Comparison of ENCODE assay signal across 2 cellular contexts in the genomic region with DNA sequence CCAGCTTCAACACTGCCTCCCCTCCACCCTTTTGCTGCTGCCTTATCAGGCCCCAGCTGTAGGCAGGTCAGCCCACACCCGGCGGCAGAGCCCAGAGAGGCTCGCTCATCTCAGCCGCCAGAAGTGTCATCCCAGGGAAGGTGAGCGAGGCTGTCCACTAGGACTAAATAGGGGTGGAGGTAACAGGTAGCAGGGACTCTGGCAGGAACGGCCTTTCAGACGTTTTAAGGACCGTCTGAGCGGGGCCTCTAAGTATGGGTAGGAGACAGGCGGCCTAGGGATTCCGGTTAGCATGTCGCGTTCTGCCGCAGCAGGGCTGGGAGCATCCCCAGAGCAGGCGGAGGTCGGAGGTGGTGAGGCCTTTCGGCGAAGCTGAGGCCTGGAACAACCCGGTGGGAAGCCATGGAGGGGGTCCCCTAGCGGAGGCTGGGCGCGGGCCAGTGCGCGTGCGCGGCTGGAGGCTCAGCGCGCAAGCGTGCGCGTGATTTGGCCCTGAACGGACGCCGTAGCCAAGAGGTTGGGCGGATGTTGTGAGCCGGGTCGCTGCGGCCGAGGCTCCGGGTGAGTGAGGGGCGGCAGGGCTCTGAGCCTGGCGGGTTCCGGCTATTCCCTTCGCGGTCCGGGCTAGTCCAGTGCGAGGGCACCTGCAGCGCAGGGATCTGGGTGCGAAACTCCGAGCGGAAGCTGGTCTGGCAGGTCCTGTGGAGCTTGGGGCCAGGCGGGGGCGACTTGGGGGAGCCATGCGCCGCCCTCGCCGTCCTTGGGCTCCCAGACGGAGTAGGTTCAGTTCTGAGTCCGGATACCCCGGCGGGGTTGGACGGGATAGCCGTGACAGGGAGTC.
TF ChIP-seq lines count a peak whose summit lies in the region.

Gene MST1 (minus strand): TSS at position 429 of the 841 bp plus-strand sequence. CDS start 783 bp downstream, outside the sequence.
Gene RNF123 (plus strand): TSS at position 512 of the 841 bp plus-strand sequence. CDS start 1,609 bp downstream, outside the sequence.

TF ChIP-seq in WTC11, 78 proteins besides CTCF, POLR2A, EP300 and RAD21 (continued from another document and continues in another):
- TF ChIP-seq ZNF532 (CRISPR knock-in tag; IDR thresholded peaks at IDR 0.05; ENCODE audit: borderline replicate concordance) (no peak), TEAD4 (CRISPR knock-in tag; IDR thresholded peaks at IDR 0.05) (no peak; the same call in 1 of the 2 replicates), E2F5 (CRISPR knock-in tag; IDR thresholded peaks at IDR 0.05) (peak; percentile 71; the same call in 1 of the 2 replicates), ZNF281 (CRISPR knock-in tag; IDR thresholded peaks at IDR 0.05) (no peak), KAT7 (CRISPR knock-in tag; IDR thresholded peaks at IDR 0.05; ENCODE audit: borderline replicate concordance) (no peak), OVOL2 (CRISPR knock-in tag; IDR thresholded peaks at IDR 0.05; ENCODE audit: borderline replicate concordance) (no peak), GRHL2 (CRISPR knock-in tag; IDR thresholded peaks at IDR 0.05; ENCODE audit: insufficient replicate concordance, severe bottlenecking) (no peak), USF2 (CRISPR knock-in tag; IDR thresholded peaks at IDR 0.05) (no peak; the same call in 1 of the 2 replicates), CREB1 (CRISPR knock-in tag; IDR thresholded peaks at IDR 0.05) (no peak), NFE2L1 (CRISPR knock-in tag; IDR thresholded peaks at IDR 0.05) (peak; percentile 75; the same call in 1 of the 2 replicates), ESRRA (CRISPR knock-in tag; IDR thresholded peaks at IDR 0.05; ENCODE audit: borderline replicate concordance) (peak; percentile 28; the same call in 1 of the 2 replicates), RELA (CRISPR knock-in tag; IDR thresholded peaks at IDR 0.05; ENCODE audit: borderline replicate concordance) (no peak)
- TF ChIP-seq, protein P1, sequence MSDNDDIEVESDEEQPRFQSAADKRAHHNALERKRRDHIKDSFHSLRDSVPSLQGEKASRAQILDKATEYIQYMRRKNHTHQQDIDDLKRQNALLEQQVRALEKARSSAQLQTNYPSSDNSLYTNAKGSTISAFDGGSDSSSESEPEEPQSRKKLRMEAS (CRISPR knock-in tag; IDR thresholded peaks at IDR 0.05), result peak; percentile 74; the same call in 1 of the 2 replicates

TF ChIP-seq in HepG2, 621 proteins besides CTCF, POLR2A, EP300 and RAD21 (continued from another document and continues in another):
- TF ChIP-seq ARID4A (CRISPR knock-in tag; IDR thresholded peaks at IDR 0.05; ENCODE audit: borderline replicate concordance) (peak; percentile 88), ZSCAN22 (CRISPR knock-in tag; IDR thresholded peaks at IDR 0.05) (no peak), ZNF652 (CRISPR knock-in tag; IDR thresholded peaks at IDR 0.05; ENCODE audit: borderline replicate concordance, low read depth) (no peak), KLF11 (CRISPR knock-in tag; IDR thresholded peaks at IDR 0.05) (peak; percentile 77; the same call in 1 of the 2 replicates), RCOR2 (CRISPR knock-in tag; IDR thresholded peaks at IDR 0.05) (no peak), TCF7L2 (IDR thresholded peaks at IDR 0.05; ENCODE audit: low read depth, low read length) (no peak), NRL (CRISPR knock-in tag; IDR thresholded peaks at IDR 0.05; ENCODE audit: borderline replicate concordance) (no peak; the same call in 1 of the 2 replicates), SALL1 (CRISPR knock-in tag; IDR thresholded peaks at IDR 0.05) (peak; percentile 88), ATF7-NPFF (CRISPR knock-in tag; IDR thresholded peaks at IDR 0.05; ENCODE audit: low read depth) (peak; percentile 76; the same call in 1 of the 2 replicates), ZBTB7A (CRISPR knock-in tag; IDR thresholded peaks at IDR 0.05) (peak; percentile 56; the same call in 1 of the 2 replicates), ZNF792 (CRISPR knock-in tag; IDR thresholded peaks at IDR 0.05) (no peak), TRIM22 (IDR thresholded peaks at IDR 0.05) (no peak), BRD4 (CRISPR knock-in tag; IDR thresholded peaks at IDR 0.05) (peak; percentile 74; the same call in 1 of the 2 replicates), ZNF674 (CRISPR knock-in tag; IDR thresholded peaks at IDR 0.05; ENCODE audit: low read depth) (no peak), SIN3A (IDR thresholded peaks at IDR 0.05; ENCODE audit: borderline replicate concordance, low read depth, low read length) (0 out of 2 replicates have a peak, but pooled peaks have one; percentile 55), ZNF569 (CRISPR knock-in tag; IDR thresholded peaks at IDR 0.05; ENCODE audit: borderline replicate concordance) (no peak), SALL2 (CRISPR knock-in tag; IDR thresholded peaks at IDR 0.05) (no peak; the same call in 1 of the 2 replicates), ZNF382 (CRISPR knock-in tag; IDR thresholded peaks at IDR 0.05; ENCODE audit: borderline replicate concordance) (no peak), ZSCAN20 (CRISPR knock-in tag; IDR thresholded peaks at IDR 0.05; ENCODE audit: borderline replicate concordance) (no peak)
- TF ChIP-seq, protein P2, sequence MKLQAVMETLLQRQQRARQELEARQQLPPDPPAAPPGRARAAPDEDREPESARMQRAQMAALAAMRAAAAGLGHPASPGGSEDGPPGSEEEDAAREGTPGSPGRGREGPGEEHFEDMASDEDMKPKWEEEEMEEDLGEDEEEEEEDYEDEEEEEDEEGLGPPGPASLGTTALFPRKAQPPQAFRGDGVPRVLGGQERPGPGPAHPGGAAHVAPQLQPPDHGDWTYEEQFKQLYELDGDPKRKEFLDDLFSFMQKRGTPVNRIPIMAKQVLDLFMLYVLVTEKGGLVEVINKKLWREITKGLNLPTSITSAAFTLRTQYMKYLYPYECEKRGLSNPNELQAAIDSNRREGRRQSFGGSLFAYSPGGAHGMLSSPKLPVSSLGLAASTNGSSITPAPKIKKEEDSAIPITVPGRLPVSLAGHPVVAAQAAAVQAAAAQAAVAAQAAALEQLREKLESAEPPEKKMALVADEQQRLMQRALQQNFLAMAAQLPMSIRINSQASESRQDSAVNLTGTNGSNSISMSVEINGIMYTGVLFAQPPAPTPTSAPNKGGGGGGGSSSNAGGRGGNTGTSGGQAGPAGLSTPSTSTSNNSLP (IDR thresholded peaks at IDR 0.05; ENCODE audit: low read depth, low read length), result no peak
- TF ChIP-seq, protein P3, sequence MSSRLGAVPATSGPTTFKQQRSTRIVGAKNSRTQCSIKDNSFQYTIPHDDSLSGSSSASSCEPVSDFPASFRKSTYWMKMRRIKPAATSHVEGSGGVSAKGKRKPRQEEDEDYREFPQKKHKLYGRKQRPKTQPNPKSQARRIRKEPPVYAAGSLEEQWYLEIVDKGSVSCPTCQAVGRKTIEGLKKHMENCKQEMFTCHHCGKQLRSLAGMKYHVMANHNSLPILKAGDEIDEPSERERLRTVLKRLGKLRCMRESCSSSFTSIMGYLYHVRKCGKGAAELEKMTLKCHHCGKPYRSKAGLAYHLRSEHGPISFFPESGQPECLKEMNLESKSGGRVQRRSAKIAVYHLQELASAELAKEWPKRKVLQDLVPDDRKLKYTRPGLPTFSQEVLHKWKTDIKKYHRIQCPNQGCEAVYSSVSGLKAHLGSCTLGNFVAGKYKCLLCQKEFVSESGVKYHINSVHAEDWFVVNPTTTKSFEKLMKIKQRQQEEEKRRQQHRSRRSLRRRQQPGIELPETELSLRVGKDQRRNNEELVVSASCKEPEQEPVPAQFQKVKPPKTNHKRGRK (CRISPR knock-in tag; IDR thresholded peaks at IDR 0.05), result no peak
- TF ChIP-seq, protein P4, sequence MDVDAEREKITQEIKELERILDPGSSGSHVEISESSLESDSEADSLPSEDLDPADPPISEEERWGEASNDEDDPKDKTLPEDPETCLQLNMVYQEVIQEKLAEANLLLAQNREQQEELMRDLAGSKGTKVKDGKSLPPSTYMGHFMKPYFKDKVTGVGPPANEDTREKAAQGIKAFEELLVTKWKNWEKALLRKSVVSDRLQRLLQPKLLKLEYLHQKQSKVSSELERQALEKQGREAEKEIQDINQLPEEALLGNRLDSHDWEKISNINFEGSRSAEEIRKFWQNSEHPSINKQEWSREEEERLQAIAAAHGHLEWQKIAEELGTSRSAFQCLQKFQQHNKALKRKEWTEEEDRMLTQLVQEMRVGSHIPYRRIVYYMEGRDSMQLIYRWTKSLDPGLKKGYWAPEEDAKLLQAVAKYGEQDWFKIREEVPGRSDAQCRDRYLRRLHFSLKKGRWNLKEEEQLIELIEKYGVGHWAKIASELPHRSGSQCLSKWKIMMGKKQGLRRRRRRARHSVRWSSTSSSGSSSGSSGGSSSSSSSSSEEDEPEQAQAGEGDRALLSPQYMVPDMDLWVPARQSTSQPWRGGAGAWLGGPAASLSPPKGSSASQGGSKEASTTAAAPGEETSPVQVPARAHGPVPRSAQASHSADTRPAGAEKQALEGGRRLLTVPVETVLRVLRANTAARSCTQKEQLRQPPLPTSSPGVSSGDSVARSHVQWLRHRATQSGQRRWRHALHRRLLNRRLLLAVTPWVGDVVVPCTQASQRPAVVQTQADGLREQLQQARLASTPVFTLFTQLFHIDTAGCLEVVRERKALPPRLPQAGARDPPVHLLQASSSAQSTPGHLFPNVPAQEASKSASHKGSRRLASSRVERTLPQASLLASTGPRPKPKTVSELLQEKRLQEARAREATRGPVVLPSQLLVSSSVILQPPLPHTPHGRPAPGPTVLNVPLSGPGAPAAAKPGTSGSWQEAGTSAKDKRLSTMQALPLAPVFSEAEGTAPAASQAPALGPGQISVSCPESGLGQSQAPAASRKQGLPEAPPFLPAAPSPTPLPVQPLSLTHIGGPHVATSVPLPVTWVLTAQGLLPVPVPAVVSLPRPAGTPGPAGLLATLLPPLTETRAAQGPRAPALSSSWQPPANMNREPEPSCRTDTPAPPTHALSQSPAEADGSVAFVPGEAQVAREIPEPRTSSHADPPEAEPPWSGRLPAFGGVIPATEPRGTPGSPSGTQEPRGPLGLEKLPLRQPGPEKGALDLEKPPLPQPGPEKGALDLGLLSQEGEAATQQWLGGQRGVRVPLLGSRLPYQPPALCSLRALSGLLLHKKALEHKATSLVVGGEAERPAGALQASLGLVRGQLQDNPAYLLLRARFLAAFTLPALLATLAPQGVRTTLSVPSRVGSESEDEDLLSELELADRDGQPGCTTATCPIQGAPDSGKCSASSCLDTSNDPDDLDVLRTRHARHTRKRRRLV (CRISPR knock-in tag; IDR thresholded peaks at IDR 0.05), result no peak
- TF ChIP-seq, protein P5, sequence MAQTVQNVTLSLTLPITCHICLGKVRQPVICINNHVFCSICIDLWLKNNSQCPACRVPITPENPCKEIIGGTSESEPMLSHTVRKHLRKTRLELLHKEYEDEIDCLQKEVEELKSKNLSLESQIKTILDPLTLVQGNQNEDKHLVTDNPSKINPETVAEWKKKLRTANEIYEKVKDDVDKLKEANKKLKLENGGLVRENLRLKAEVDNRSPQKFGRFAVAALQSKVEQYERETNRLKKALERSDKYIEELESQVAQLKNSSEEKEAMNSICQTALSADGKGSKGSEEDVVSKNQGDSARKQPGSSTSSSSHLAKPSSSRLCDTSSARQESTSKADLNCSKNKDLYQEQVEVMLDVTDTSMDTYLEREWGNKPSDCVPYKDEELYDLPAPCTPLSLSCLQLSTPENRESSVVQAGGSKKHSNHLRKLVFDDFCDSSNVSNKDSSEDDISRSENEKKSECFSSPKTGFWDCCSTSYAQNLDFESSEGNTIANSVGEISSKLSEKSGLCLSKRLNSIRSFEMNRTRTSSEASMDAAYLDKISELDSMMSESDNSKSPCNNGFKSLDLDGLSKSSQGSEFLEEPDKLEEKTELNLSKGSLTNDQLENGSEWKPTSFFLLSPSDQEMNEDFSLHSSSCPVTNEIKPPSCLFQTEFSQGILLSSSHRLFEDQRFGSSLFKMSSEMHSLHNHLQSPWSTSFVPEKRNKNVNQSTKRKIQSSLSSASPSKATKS (CRISPR knock-in tag; IDR thresholded peaks at IDR 0.05), result no peak; the same call in 1 of the 2 replicates
- TF ChIP-seq, protein P6, sequence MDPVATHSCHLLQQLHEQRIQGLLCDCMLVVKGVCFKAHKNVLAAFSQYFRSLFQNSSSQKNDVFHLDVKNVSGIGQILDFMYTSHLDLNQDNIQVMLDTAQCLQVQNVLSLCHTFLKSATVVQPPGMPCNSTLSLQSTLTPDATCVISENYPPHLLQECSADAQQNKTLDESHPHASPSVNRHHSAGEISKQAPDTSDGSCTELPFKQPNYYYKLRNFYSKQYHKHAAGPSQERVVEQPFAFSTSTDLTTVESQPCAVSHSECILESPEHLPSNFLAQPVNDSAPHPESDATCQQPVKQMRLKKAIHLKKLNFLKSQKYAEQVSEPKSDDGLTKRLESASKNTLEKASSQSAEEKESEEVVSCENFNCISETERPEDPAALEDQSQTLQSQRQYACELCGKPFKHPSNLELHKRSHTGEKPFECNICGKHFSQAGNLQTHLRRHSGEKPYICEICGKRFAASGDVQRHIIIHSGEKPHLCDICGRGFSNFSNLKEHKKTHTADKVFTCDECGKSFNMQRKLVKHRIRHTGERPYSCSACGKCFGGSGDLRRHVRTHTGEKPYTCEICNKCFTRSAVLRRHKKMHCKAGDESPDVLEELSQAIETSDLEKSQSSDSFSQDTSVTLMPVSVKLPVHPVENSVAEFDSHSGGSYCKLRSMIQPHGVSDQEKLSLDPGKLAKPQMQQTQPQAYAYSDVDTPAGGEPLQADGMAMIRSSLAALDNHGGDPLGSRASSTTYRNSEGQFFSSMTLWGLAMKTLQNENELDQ (CRISPR knock-in tag; IDR thresholded peaks at IDR 0.05; ENCODE audit: borderline replicate concordance), result no peak
